In genomic region chr11:93541884-93542752, GRCh38 we compare ENCODE assay signal across 1 cellular context.
TF ChIP-seq lines count a peak whose summit lies in the region.

No MANE protein-coding gene starts in this region.

TF ChIP-seq in K562, 482 proteins besides CTCF, POLR2A, EP300 and RAD21 (continued from another document and continues in another):
- TF ChIP-seq, protein P1, sequence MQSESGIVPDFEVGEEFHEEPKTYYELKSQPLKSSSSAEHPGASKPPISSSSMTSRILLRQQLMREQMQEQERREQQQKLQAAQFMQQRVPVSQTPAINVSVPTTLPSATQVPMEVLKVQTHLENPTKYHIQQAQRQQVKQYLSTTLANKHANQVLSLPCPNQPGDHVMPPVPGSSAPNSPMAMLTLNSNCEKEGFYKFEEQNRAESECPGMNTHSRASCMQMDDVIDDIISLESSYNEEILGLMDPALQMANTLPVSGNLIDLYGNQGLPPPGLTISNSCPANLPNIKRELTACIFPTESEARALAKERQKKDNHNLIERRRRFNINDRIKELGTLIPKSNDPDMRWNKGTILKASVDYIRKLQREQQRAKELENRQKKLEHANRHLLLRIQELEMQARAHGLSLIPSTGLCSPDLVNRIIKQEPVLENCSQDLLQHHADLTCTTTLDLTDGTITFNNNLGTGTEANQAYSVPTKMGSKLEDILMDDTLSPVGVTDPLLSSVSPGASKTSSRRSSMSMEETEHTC (IDR thresholded peaks at IDR 0.05), result 0 out of 2 replicates have a peak, but pooled peaks have one; percentile 58
- no peak for TF ChIP-seq CHCHD3 (CRISPR knock-in tag; IDR thresholded peaks at IDR 0.05)
- TF ChIP-seq STAT5A (IDR thresholded peaks at IDR 0.05; ENCODE audit: borderline replicate concordance, low read length), result no peak
- TF ChIP-seq PATZ1 (CRISPR knock-in tag; IDR thresholded peaks at IDR 0.05; ENCODE audit: borderline replicate concordance), result no peak
- no peak for TF ChIP-seq ZNF589 (CRISPR knock-in tag; IDR thresholded peaks at IDR 0.05; ENCODE audit: low read depth)
- no peak for TF ChIP-seq SRF (CRISPR knock-in tag; IDR thresholded peaks at IDR 0.05)
- TF ChIP-seq NFE2L1 (tag; IDR thresholded peaks at IDR 0.05; ENCODE audit: borderline replicate concordance, low read depth), result no peak
- TF ChIP-seq, protein P2, sequence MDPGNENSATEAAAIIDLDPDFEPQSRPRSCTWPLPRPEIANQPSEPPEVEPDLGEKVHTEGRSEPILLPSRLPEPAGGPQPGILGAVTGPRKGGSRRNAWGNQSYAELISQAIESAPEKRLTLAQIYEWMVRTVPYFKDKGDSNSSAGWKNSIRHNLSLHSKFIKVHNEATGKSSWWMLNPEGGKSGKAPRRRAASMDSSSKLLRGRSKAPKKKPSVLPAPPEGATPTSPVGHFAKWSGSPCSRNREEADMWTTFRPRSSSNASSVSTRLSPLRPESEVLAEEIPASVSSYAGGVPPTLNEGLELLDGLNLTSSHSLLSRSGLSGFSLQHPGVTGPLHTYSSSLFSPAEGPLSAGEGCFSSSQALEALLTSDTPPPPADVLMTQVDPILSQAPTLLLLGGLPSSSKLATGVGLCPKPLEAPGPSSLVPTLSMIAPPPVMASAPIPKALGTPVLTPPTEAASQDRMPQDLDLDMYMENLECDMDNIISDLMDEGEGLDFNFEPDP (CRISPR knock-in tag; IDR thresholded peaks at IDR 0.05), result no peak
- no peak for TF ChIP-seq ZKSCAN8 (CRISPR knock-in tag; IDR thresholded peaks at IDR 0.05)
- TF ChIP-seq, protein P3, sequence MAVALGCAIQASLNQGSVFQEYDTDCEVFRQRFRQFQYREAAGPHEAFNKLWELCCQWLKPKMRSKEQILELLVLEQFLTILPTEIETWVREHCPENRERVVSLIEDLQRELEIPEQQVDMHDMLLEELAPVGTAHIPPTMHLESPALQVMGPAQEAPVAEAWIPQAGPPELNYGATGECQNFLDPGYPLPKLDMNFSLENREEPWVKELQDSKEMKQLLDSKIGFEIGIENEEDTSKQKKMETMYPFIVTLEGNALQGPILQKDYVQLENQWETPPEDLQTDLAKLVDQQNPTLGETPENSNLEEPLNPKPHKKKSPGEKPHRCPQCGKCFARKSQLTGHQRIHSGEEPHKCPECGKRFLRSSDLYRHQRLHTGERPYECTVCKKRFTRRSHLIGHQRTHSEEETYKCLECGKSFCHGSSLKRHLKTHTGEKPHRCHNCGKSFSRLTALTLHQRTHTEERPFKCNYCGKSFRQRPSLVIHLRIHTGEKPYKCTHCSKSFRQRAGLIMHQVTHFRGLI (CRISPR knock-in tag; IDR thresholded peaks at IDR 0.05), result no peak
- no peak for TF ChIP-seq ZNF717 (CRISPR knock-in tag; IDR thresholded peaks at IDR 0.05)
- no peak for TF ChIP-seq ZNF23 (CRISPR knock-in tag; IDR thresholded peaks at IDR 0.05)
- TF ChIP-seq, protein P4, sequence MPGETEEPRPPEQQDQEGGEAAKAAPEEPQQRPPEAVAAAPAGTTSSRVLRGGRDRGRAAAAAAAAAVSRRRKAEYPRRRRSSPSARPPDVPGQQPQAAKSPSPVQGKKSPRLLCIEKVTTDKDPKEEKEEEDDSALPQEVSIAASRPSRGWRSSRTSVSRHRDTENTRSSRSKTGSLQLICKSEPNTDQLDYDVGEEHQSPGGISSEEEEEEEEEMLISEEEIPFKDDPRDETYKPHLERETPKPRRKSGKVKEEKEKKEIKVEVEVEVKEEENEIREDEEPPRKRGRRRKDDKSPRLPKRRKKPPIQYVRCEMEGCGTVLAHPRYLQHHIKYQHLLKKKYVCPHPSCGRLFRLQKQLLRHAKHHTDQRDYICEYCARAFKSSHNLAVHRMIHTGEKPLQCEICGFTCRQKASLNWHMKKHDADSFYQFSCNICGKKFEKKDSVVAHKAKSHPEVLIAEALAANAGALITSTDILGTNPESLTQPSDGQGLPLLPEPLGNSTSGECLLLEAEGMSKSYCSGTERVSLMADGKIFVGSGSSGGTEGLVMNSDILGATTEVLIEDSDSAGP (CRISPR knock-in tag; IDR thresholded peaks at IDR 0.05), result no peak
- no peak for TF ChIP-seq POLR2H (tag; IDR thresholded peaks at IDR 0.05; ENCODE audit: low read depth)
- no peak for TF ChIP-seq SREBF1 (IDR thresholded peaks at IDR 0.05; ENCODE audit: borderline replicate concordance, low read depth, low read length)
- no peak for TF ChIP-seq ZNF79 (CRISPR knock-in tag; IDR thresholded peaks at IDR 0.05; ENCODE audit: low read depth)
- no peak for TF ChIP-seq ZNF140 (CRISPR knock-in tag; IDR thresholded peaks at IDR 0.05)
- TF ChIP-seq WHSC1 (IDR thresholded peaks at IDR 0.05; ENCODE audit: low read length), result no peak
- no peak for TF ChIP-seq PYGO2 (tag; IDR thresholded peaks at IDR 0.05)
- no peak for TF ChIP-seq EZH2 (IDR thresholded peaks at IDR 0.05; ENCODE audit: borderline replicate concordance, low read depth, low read length)
- TF ChIP-seq, protein P5, sequence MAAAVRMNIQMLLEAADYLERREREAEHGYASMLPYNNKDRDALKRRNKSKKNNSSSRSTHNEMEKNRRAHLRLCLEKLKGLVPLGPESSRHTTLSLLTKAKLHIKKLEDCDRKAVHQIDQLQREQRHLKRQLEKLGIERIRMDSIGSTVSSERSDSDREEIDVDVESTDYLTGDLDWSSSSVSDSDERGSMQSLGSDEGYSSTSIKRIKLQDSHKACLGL (CRISPR knock-in tag; IDR thresholded peaks at IDR 0.05; ENCODE audit: borderline replicate concordance, poor library complexity, severe bottlenecking), result no peak
- TF ChIP-seq SMARCA4 (IDR thresholded peaks at IDR 0.05), result peak; percentile 84
- TF ChIP-seq ZNF212 (CRISPR knock-in tag; IDR thresholded peaks at IDR 0.05), result no peak
- no peak for TF ChIP-seq ARNT (IDR thresholded peaks at IDR 0.05)
- no peak for TF ChIP-seq ZNF408 (CRISPR knock-in tag; IDR thresholded peaks at IDR 0.05; ENCODE audit: low read depth)
- TF ChIP-seq CHD1 (IDR thresholded peaks at IDR 0.05; ENCODE audit: low read length), result no peak
- no peak for TF ChIP-seq ILF3 (IDR thresholded peaks at IDR 0.05; ENCODE audit: borderline replicate concordance)
- TF ChIP-seq ATF1 (CRISPR knock-in tag; IDR thresholded peaks at IDR 0.05), result no peak
- TF ChIP-seq ATF1 (tag; IDR thresholded peaks at IDR 0.05), result peak; percentile 22; the same call in 1 of the 2 replicates
- no peak for TF ChIP-seq HEY1 (CRISPR knock-in tag; IDR thresholded peaks at IDR 0.05; ENCODE audit: borderline replicate concordance)
- TF ChIP-seq PPARD (CRISPR knock-in tag; IDR thresholded peaks at IDR 0.05), result no peak
- no peak for TF ChIP-seq POU5F1 (IDR thresholded peaks at IDR 0.05; ENCODE audit: borderline replicate concordance, low read depth, low read length, partially characterized antibody)
- no peak for TF ChIP-seq ZNF644 (tag; IDR thresholded peaks at IDR 0.05; ENCODE audit: low read depth)
- TF ChIP-seq ZNF57 (CRISPR knock-in tag; IDR thresholded peaks at IDR 0.05), result no peak
- TF ChIP-seq, protein P6, sequence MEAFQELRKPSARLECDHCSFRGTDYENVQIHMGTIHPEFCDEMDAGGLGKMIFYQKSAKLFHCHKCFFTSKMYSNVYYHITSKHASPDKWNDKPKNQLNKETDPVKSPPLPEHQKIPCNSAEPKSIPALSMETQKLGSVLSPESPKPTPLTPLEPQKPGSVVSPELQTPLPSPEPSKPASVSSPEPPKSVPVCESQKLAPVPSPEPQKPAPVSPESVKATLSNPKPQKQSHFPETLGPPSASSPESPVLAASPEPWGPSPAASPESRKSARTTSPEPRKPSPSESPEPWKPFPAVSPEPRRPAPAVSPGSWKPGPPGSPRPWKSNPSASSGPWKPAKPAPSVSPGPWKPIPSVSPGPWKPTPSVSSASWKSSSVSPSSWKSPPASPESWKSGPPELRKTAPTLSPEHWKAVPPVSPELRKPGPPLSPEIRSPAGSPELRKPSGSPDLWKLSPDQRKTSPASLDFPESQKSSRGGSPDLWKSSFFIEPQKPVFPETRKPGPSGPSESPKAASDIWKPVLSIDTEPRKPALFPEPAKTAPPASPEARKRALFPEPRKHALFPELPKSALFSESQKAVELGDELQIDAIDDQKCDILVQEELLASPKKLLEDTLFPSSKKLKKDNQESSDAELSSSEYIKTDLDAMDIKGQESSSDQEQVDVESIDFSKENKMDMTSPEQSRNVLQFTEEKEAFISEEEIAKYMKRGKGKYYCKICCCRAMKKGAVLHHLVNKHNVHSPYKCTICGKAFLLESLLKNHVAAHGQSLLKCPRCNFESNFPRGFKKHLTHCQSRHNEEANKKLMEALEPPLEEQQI (IDR thresholded peaks at IDR 0.05), result no peak
- no peak for TF ChIP-seq HBP1 (CRISPR knock-in tag; IDR thresholded peaks at IDR 0.05)
- TF ChIP-seq ZNF184 (CRISPR knock-in tag; IDR thresholded peaks at IDR 0.05), result no peak
- TF ChIP-seq, protein P7, sequence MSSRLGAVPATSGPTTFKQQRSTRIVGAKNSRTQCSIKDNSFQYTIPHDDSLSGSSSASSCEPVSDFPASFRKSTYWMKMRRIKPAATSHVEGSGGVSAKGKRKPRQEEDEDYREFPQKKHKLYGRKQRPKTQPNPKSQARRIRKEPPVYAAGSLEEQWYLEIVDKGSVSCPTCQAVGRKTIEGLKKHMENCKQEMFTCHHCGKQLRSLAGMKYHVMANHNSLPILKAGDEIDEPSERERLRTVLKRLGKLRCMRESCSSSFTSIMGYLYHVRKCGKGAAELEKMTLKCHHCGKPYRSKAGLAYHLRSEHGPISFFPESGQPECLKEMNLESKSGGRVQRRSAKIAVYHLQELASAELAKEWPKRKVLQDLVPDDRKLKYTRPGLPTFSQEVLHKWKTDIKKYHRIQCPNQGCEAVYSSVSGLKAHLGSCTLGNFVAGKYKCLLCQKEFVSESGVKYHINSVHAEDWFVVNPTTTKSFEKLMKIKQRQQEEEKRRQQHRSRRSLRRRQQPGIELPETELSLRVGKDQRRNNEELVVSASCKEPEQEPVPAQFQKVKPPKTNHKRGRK (tag; IDR thresholded peaks at IDR 0.05), result no peak
- TF ChIP-seq ZBTB33 (CRISPR knock-in tag; IDR thresholded peaks at IDR 0.05), result 0 out of 2 replicates have a peak, but pooled peaks have one; percentile 13
- no peak for TF ChIP-seq ETS2 (tag; IDR thresholded peaks at IDR 0.05; ENCODE audit: borderline replicate concordance, poor library complexity, severe bottlenecking)
- TF ChIP-seq RFX5 (IDR thresholded peaks at IDR 0.05; ENCODE audit: low read depth, low read length), result no peak
- no peak for TF ChIP-seq SMARCB1 (IDR thresholded peaks at IDR 0.05; ENCODE audit: insufficient read length, low read depth)
- TF ChIP-seq, protein P8, sequence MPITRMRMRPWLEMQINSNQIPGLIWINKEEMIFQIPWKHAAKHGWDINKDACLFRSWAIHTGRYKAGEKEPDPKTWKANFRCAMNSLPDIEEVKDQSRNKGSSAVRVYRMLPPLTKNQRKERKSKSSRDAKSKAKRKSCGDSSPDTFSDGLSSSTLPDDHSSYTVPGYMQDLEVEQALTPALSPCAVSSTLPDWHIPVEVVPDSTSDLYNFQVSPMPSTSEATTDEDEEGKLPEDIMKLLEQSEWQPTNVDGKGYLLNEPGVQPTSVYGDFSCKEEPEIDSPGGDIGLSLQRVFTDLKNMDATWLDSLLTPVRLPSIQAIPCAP (CRISPR knock-in tag; IDR thresholded peaks at IDR 0.05; ENCODE audit: borderline replicate concordance), result no peak
- TF ChIP-seq XRCC3 (IDR thresholded peaks at IDR 0.05), result no peak
- TF ChIP-seq RNF2 (IDR thresholded peaks at IDR 0.05), result no peak
- TF ChIP-seq NFRKB (IDR thresholded peaks at IDR 0.05; ENCODE audit: low read depth), result no peak
- no peak; the same call in none of the 2 replicates for TF ChIP-seq HMG20B (CRISPR knock-in tag; IDR thresholded peaks at IDR 0.05)
